ENCODE assay signal across 22 cellular contexts in the genomic region with DNA sequence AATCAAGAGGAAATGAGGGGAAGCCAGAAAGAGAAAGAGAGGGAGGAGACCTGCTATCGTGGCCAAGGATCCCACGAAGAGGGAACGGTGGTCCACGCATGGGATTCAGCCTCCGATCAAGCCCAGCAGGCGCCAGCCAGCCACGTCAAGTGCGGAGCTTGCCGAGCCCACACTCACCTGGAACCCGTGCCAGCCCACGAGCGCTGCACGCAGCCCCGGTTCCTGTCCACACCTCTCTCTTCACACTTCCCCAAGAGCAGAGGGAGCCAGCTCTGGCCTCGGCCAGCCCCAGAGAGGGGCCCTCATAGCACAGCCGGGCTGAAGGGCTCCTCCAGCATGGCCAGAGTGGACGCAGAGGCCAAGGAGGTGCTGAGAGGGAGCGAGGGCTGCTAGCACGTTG.
DNase-seq lines count a peak whose midpoint lies in the region; ATAC-seq and TF ChIP-seq lines count a peak whose summit lies in the region.
"Had no signal": no experiment of that assay in that cellular context is flagged by ENCODE, and none has a peak within 500 bp of the region (broad histone marks: within the 10 kb centered on the region; RNA-seq: fewer than 3 reads in every experiment).

No MANE protein-coding gene starts in this region.

- intact Hi-C loops in posterior vena cava (cut with DNase I) = no loop called here

- ATAC-seq in activated CD4-positive, CD25-positive, alpha-beta regulatory T cell treated with anti-CD3 and anti-CD28 coated beads, Interleukin-2, amount 50 U/mL, for 24 hours = no peak
- ATAC-seq in HG03571 (IDR thresholded peaks at IDR 0.05; ENCODE audit: unreplicated experiment) = no peak
- ATAC-seq: A549, GM12878 had no signal

- DNase-seq in mesenteric fat pad (ENCODE audit: low spot score) (peak; percentile 82), posterior vena cava (ENCODE audit: low spot score) (peak; percentile 68), HPDE6-E6E7 (ENCODE audit: extremely low spot score) (no peak)
- DNase-seq: AML-193; CD4-positive, alpha-beta memory T cell; CD4-positive, CD25-positive, alpha-beta regulatory T cell; CD8-positive, alpha-beta memory T cell; COR-L47; DMS 273 treated with DMSO at 0.1 percent for 48 hours; DMS153; DMS53; DMS79; DND-41; EL; GDM1 had no signal

- peak overlapping the region; percentile 64; the same call in 1 of the 2 replicates for H3K27ac ChIP-seq in C4-2B
- H3K27ac ChIP-seq: 22Rv1; A549; BLaER1 treated with 17β-estradiol and CSF1 and Interleukin-3, amounts not matched to agents 10 nM and 100 nM had no signal

- TF ChIP-seq CTCF in C4-2B (conservative IDR thresholded peaks at IDR 0.05) = no peak
